ENCODE assay signal across 21 cellular contexts in the genomic region with DNA sequence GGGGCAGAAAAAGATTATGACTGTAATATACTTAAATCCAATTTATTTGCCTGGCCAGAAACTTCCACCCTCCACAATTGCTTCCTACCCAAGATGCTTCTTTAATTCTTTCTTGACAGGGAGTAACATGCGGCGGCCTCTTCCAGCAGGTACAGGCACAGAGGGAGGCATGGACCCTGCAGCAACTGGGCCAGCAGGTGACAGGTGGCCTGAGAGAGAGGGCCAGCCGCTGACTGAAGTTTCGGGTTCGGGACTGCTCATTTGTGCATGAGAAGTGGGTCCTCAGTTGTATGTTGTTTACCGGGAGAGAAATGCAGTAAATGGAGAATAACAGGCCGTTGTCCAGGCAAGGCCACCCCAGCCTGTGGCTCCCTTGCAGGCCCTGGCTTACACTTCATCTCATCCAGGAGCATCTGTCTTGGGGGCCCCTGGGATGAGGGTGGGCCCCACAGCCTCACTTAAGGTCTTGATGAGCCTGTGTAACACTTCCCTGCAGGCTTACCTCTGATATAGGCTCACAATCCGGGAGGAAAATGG.
DNase-seq lines count a peak whose midpoint lies in the region; ATAC-seq and TF ChIP-seq lines count a peak whose summit lies in the region.
"Had no signal": no experiment of that assay in that cellular context is flagged by ENCODE, and none has a peak within 500 bp of the region (broad histone marks: within the 10 kb centered on the region; RNA-seq: fewer than 3 reads in every experiment).

No MANE protein-coding gene starts in this region.

- no peaks in the 10 kb centered on the region for H3K27me3 ChIP-seq in sigmoid colon
- H3K27me3 ChIP-seq: BE2C; BLaER1 treated with 17β-estradiol and CSF1 and Interleukin-3, amounts not matched to agents 10 nM and 100 nM had no signal

- TF ChIP-seq EP300 in sigmoid colon (IDR thresholded peaks at IDR 0.05): no peak

- H3K4me1 ChIP-seq in sigmoid colon: no peaks in the 10 kb centered on the region
- H3K4me1 ChIP-seq: BE2C, HAP-1 had no signal

- POLR2A ChIA-PET in activated CD8-positive, alpha-beta T cell treated with anti-CD3 and anti-CD28 coated beads, Interleukin-2, amount 10 ng/mL, durations not matched to agents 7 days and 5 days (lab: Charles Lee): no interaction called here

- DNase-seq in activated effector memory CD4-positive, alpha-beta T cell treated with anti-CD3 and anti-CD28 coated beads, Interleukin-2, amount 50 U/mL, for 16 hours: peak; percentile 25
- DNase-seq in activated effector memory CD4-positive, alpha-beta T cell treated with Interleukin-2 at 50 U/mL for 16 hours: no peak
- DNase-seq in islet precursor cell: peak; percentile 44
- peak; percentile 20 for DNase-seq in sigmoid colon
- no peak for DNase-seq in activated CD8-positive, alpha-beta T cell treated with anti-CD3 and anti-CD28 coated beads, Interleukin-2, amount 10 ng/mL, durations not matched to agents 7 days and 5 days
- DNase-seq in AG08396 (ENCODE audit: low spot score): no peak
- DNase-seq: AML-193; BE2C; CD4-positive, alpha-beta T cell; CD8-positive, alpha-beta memory T cell; DMS 273 treated with DMSO at 0.1 percent for 48 hours; DMS79; EL; GDM1; GOT3; HFFc6 had no signal

- CTCF ChIA-PET in activated CD8-positive, alpha-beta T cell treated with anti-CD3 and anti-CD28 coated beads, Interleukin-2, amount 10 ng/mL, durations not matched to agents 7 days and 5 days (lab: Charles Lee): no interaction called here

- H3K36me3 Mint-ChIP-seq in activated CD8-positive, alpha-beta T cell treated with anti-CD3 and anti-CD28 coated beads, Interleukin-2, amount 10 ng/mL, durations not matched to agents 7 days and 5 days (ENCODE audit: low read depth): no peaks in the 10 kb centered on the region
- H3K36me3 Mint-ChIP-seq: CD14-positive monocyte; CD8-positive, alpha-beta memory T cell had no signal

- no peak overlapping the region for H3K27ac ChIP-seq in sigmoid colon
- H3K27ac ChIP-seq: 22Rv1; BLaER1 treated with 17β-estradiol and CSF1 and Interleukin-3, amounts not matched to agents 10 nM and 100 nM had no signal

- TF ChIP-seq CTCF in sigmoid colon (IDR thresholded peaks at IDR 0.05): no peak

- ATAC-seq in activated CD8-positive, alpha-beta T cell treated with anti-CD3 and anti-CD28 coated beads, Interleukin-2, amount 10 ng/mL, durations not matched to agents 7 days and 5 days: no peak
- ATAC-seq: GM12878 had no signal

- no peak overlapping the region for H3K4me3 Mint-ChIP-seq in activated CD8-positive, alpha-beta T cell treated with anti-CD3 and anti-CD28 coated beads, Interleukin-2, amount 10 ng/mL, durations not matched to agents 7 days and 5 days
- H3K4me3 Mint-ChIP-seq: CD14-positive monocyte; CD4-positive, alpha-beta T cell; CD8-positive, alpha-beta memory T cell; HFFc6 had no signal

- no peak overlapping the region for H3K27ac Mint-ChIP-seq in activated CD8-positive, alpha-beta T cell treated with anti-CD3 and anti-CD28 coated beads, Interleukin-2, amount 10 ng/mL, durations not matched to agents 7 days and 5 days
- H3K27ac Mint-ChIP-seq: CD4-positive, alpha-beta T cell; CD8-positive, alpha-beta memory T cell; HFFc6 had no signal

- TF ChIP-seq POLR2A in sigmoid colon (IDR thresholded peaks at IDR 0.05): no peak

- no peaks in the 10 kb centered on the region for H3K36me3 ChIP-seq in sigmoid colon
- H3K36me3 ChIP-seq: BE2C; BLaER1 treated with 17β-estradiol and CSF1 and Interleukin-3, amounts not matched to agents 10 nM and 100 nM; HAP-1 had no signal

- no peak overlapping the region for H3K4me3 ChIP-seq in sigmoid colon
- H3K4me3 ChIP-seq: BLaER1 treated with 17β-estradiol and CSF1 and Interleukin-3, amounts not matched to agents 10 nM and 100 nM; GM12878; HAP-1 had no signal

- WGBS in sigmoid colon, 2 donors: 86 to 88% methylated on average over 8 of the region's 8 CpGs

- H3K4me1 Mint-ChIP-seq in activated CD8-positive, alpha-beta T cell treated with anti-CD3 and anti-CD28 coated beads, Interleukin-2, amount 10 ng/mL, durations not matched to agents 7 days and 5 days (ENCODE audit: low read depth): no peaks in the 10 kb centered on the region
- H3K4me1 Mint-ChIP-seq: CD14-positive monocyte; CD8-positive, alpha-beta memory T cell had no signal

- intact Hi-C loops in sigmoid colon (cut with DNase I): no loop called here

- peaks cover 8% of the 10 kb centered on the region for H3K27me3 Mint-ChIP-seq in activated CD8-positive, alpha-beta T cell treated with anti-CD3 and anti-CD28 coated beads, Interleukin-2, amount 10 ng/mL, durations not matched to agents 7 days and 5 days (ENCODE audit: low read depth)

- no peaks in the 10 kb centered on the region for H3K9me3 Mint-ChIP-seq in activated CD8-positive, alpha-beta T cell treated with anti-CD3 and anti-CD28 coated beads, Interleukin-2, amount 10 ng/mL, durations not matched to agents 7 days and 5 days (ENCODE audit: insufficient read depth)
- H3K9me3 Mint-ChIP-seq: CD4-positive, alpha-beta T cell; HFFc6 had no signal

- no peaks in the 10 kb centered on the region for H3K9me3 ChIP-seq in sigmoid colon
- H3K9me3 ChIP-seq: BE2C; BLaER1 treated with 17β-estradiol and CSF1 and Interleukin-3, amounts not matched to agents 10 nM and 100 nM; HAP-1 had no signal

Comparison
In these comparisons a context has a peak if more than half of its experiments do, and no peak if none do; other contexts are left out.
1. DNase-seq: peak in activated effector memory CD4-positive, alpha-beta T cell treated with anti-CD3 and anti-CD28 coated beads, Interleukin-2, amount 50 U/mL, for 16 hours (single experiment), islet precursor cell (single experiment) and sigmoid colon (single experiment); none in activated effector memory CD4-positive, alpha-beta T cell treated with Interleukin-2 at 50 U/mL for 16 hours (single experiment), activated CD8-positive, alpha-beta T cell treated with anti-CD3 and anti-CD28 coated beads, Interleukin-2, amount 10 ng/mL, durations not matched to agents 7 days and 5 days (single experiment) and AG08396 (single experiment).